Comparison of ENCODE assay signal across 8 cellular contexts in genomic region chr2:134918518-134919359, GRCh38. TPM values are rescaled to one million over a fixed set of nuclear protein-coding genes. Genes with fewer than 3 reads are reported as not detected.
DNase-seq lines count a peak whose midpoint lies in the region; ATAC-seq lines count a peak whose summit lies in the region.

Gene CCNT2 (plus strand): TSS chr2:134918822. CDS start chr2:134918855, 33 bp downstream.

- no peaks in the 10 kb centered on the region for H3K27me3 ChIP-seq in BLaER1

- DNase-seq in NCI-H748 (lab: John Stamatoyannopoulos, UW; ENCODE audit: unreplicated experiment) (peak; percentile 98), cortex of kidney (lab: John Stamatoyannopoulos, UW) (peak; percentile 95), left colon (peak; percentile 99)
- peak; percentile 99 for DNase-seq in activated CD4-positive, alpha-beta T cell treated with anti-CD3 and anti-CD28 coated beads, Interleukin-2, amount 50 U/mL, for 1 hour
- peak; percentile 99 for DNase-seq in stimulated activated CD4-positive, alpha-beta T cell treated with anti-CD3 and anti-CD28 coated beads, Interleukin-1b, Interleukin-23, amount 100 ng/mL, for 48 hours

- peak within 1 kb of the TSS; percentile 95 for H3K4me3 ChIP-seq in BLaER1

- H3K36me3 ChIP-seq in BLaER1 = peaks cover 24% of the 10 kb centered on the region

- H3K9ac ChIP-seq in BLaER1 = peak within 1 kb of the TSS; percentile 99

- H3K27ac ChIP-seq in BLaER1 = peak within 1 kb of the TSS; percentile 99

- H3K4me1 ChIP-seq in BLaER1 = peaks cover 40% of the 10 kb centered on the region

- intact Hi-C loops in left colon (cut with DNase I, micrococcal nuclease) = loop anchor here in 1 of 2 donors (10.0 kb wide), 1 partner anchor 804 kb away; no protein-coding TSS in a partner anchor

- ATAC-seq in GM19351 (IDR thresholded peaks at IDR 0.05; ENCODE audit: unreplicated experiment) (peak; percentile 78), HG03521 (IDR thresholded peaks at IDR 0.05; ENCODE audit: unreplicated experiment) (peak; percentile 73), left colon (peak; percentile 84)

- H3K4me2 ChIP-seq in BLaER1 = peak within 1 kb of the TSS; percentile 89

- H4K20me1 ChIP-seq in BLaER1 = peaks cover 46% of the 10 kb centered on the region

- no peaks in the 10 kb centered on the region for H3K9me3 ChIP-seq in BLaER1

RNA-seq across cellular contexts. Expression of gene CCNT2, which starts in this region (rescaled TPM):
- total RNA-seq in left colon = 10 to 100 TPM; 33.9 to 35.3 TPM

Comparison
In these comparisons a context has a peak if more than half of its experiments do, and no peak if none do; other contexts are left out.
1. Peak in every context shown above with its lines: DNase-seq, ATAC-seq, H3K4me3 ChIP-seq and H3K27ac ChIP-seq.